ENCODE assay signal across 15 cellular contexts in the genomic region with DNA sequence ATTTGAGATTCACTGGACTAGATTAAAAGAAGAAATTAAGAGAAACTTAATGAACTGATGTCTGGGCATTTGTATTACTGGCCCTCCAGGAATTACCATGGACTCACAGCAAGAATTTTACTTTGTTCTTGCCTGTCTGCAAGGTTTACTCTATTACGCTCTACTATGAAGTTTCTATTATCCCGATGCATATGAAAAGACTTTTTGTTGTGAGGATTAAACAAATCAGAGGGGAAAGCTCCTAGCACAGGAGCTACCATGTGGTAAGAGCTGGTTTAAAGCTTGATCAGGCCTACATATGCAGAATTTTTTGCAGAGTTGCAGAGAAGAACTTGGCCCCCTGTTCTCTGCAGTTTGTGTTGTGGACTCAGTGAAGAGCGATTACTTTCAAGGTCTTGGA.
DNase-seq lines count a peak whose midpoint lies in the region; TF ChIP-seq lines count a peak whose summit lies in the region.
"Had no signal": no experiment of that assay in that cellular context is flagged by ENCODE, and none has a peak within 500 bp of the region (broad histone marks: within the 10 kb centered on the region; RNA-seq: fewer than 3 reads in every experiment).

No MANE protein-coding gene starts in this region.

- 0 out of 2 replicates have a peak overlapping the region, but pooled peaks have one; percentile 62 for H2AFZ ChIP-seq in MM.1S (ENCODE audit: low read length)
- H2AFZ ChIP-seq: GM23338 had no signal

- in situ Hi-C loops in HAP-1 (cut with MboI; ENCODE audit: low sequenced_read_pairs), result no loop called here

- H3K9me3 ChIP-seq in HAP-1 (no peaks in the 10 kb centered on the region), MM.1S (replicated peaks; ENCODE audit: insufficient read depth, low read length) (no peaks in the 10 kb centered on the region)

- H3K27ac Mint-ChIP-seq in nephron, result peak overlapping the region; percentile 91 to 94 (median 91)
- H3K27ac Mint-ChIP-seq in activated T-helper 1 cell treated with anti-CD3 and anti-CD28 coated beads, Interleukin-12 subunit alpha, Interleukin-12 subunit beta, Interleukin-2, Interleukin-4 antibody, amounts not matched to agents 30 ng/mL and 10 ng/mL and 1 ng/mL, durations not matched to agents 14 hours and 24 hours and 36 hours, result no peak overlapping the region
- H3K27ac Mint-ChIP-seq: CD4-positive, alpha-beta memory T cell; GM23338; H9 had no signal

- no peak for TF ChIP-seq CTCF in MM.1S (IDR thresholded peaks at IDR 0.05; ENCODE audit: low read length)
- no peak for TF ChIP-seq CTCF in nephron (IDR thresholded peaks at IDR 0.05; ENCODE audit: unreplicated experiment in 3 of 3)

- intact Hi-C loops in activated T-helper 1 cell treated with anti-CD3 and anti-CD28 coated beads, Interleukin-12 subunit alpha, Interleukin-12 subunit beta, Interleukin-2, Interleukin-4 antibody, amounts not matched to agents 30 ng/mL and 10 ng/mL and 1 ng/mL, durations not matched to agents 14 hours and 24 hours and 36 hours (cut with micrococcal nuclease), result no loop called here

- no peak overlapping the region for H3K27ac ChIP-seq in MM.1S (ENCODE audit: low read length)

- H3K9me2 ChIP-seq in MM.1S (replicated peaks; ENCODE audit: insufficient read depth, low read length), result no peaks in the 10 kb centered on the region

- H3K79me2 ChIP-seq in MM.1S (ENCODE audit: low read length), result no peaks in the 10 kb centered on the region

- H4K20me1 ChIP-seq in MM.1S (ENCODE audit: insufficient read depth, low read length), result no peaks in the 10 kb centered on the region

- no peaks in the 10 kb centered on the region; the same call in 1 of the 2 replicates for H3F3A ChIP-seq in MM.1S (ENCODE audit: insufficient read depth, low read length)

- no peak overlapping the region for H3K4me3 Mint-ChIP-seq in nephron
- H3K4me3 Mint-ChIP-seq in activated T-helper 1 cell treated with anti-CD3 and anti-CD28 coated beads, Interleukin-12 subunit alpha, Interleukin-12 subunit beta, Interleukin-2, Interleukin-4 antibody, amounts not matched to agents 30 ng/mL and 10 ng/mL and 1 ng/mL, durations not matched to agents 14 hours and 24 hours and 36 hours, result no peak overlapping the region
- H3K4me3 Mint-ChIP-seq: CD4-positive, alpha-beta memory T cell; GM23338; H9 had no signal

- H3K4me2 ChIP-seq in MM.1S (ENCODE audit: low read depth, low read length), result no peak overlapping the region
- H3K4me2 ChIP-seq: GM23338 had no signal

- H3K4me1 ChIP-seq in HAP-1 (peaks cover 24% of the 10 kb centered on the region), MM.1S (ENCODE audit: low read length) (peaks cover 12% of the 10 kb centered on the region)

- H3K9me3 Mint-ChIP-seq in nephron, result no peaks in the 10 kb centered on the region
- no peaks in the 10 kb centered on the region for H3K9me3 Mint-ChIP-seq in activated T-helper 1 cell treated with anti-CD3 and anti-CD28 coated beads, Interleukin-12 subunit alpha, Interleukin-12 subunit beta, Interleukin-2, Interleukin-4 antibody, amounts not matched to agents 30 ng/mL and 10 ng/mL and 1 ng/mL, durations not matched to agents 14 hours and 24 hours and 36 hours
- H3K9me3 Mint-ChIP-seq: CD4-positive, alpha-beta memory T cell; GM23338; H9 had no signal

- H3K4me3 ChIP-seq in HAP-1 (no peak overlapping the region), MM.1S (ENCODE audit: low read length) (no peak overlapping the region)
- H3K4me3 ChIP-seq: GM23338 had no signal

- H3K4me1 Mint-ChIP-seq in nephron, result peaks cover 53% of the 10 kb centered on the region
- H3K4me1 Mint-ChIP-seq in activated T-helper 1 cell treated with anti-CD3 and anti-CD28 coated beads, Interleukin-12 subunit alpha, Interleukin-12 subunit beta, Interleukin-2, Interleukin-4 antibody, amounts not matched to agents 30 ng/mL and 10 ng/mL and 1 ng/mL, durations not matched to agents 14 hours and 24 hours and 36 hours (ENCODE audit: low read depth), result no peaks in the 10 kb centered on the region

- peak; percentile 49 to 97 for DNase-seq in HAP-1 (ENCODE audit: low spot score in 2 of 2)
- DNase-seq in MM.1S, result no peak
- no peak for DNase-seq in cortex of kidney (lab: John Stamatoyannopoulos, UW)
- DNase-seq in activated T-helper 1 cell treated with anti-CD3 and anti-CD28 coated beads, Interleukin-12 subunit alpha, Interleukin-12 subunit beta, Interleukin-2, Interleukin-4 antibody, amounts not matched to agents 30 ng/mL and 10 ng/mL and 1 ng/mL, durations not matched to agents 14 hours and 24 hours and 36 hours (ENCODE audit: low spot score), result no peak
- no peak for DNase-seq in NCI-H526 (lab: John Stamatoyannopoulos, UW)
- DNase-seq: C1 segment of cervical spinal cord; Calu3; CD4-positive, alpha-beta memory T cell; COR-L47; DMS53; DMS79 treated with DMSO at 0.1 percent for 48 hours; GF-D8; H9 had no signal

- H3K27me3 ChIP-seq in HAP-1 (ENCODE audit: low read depth), result no peaks in the 10 kb centered on the region
- no peaks in the 10 kb centered on the region for H3K27me3 ChIP-seq in MM.1S (replicated peaks; ENCODE audit: insufficient read depth, low read length)

- H3K27me3 Mint-ChIP-seq in nephron (ENCODE audit: low read depth), result no peaks in the 10 kb centered on the region
- H3K27me3 Mint-ChIP-seq in activated T-helper 1 cell treated with anti-CD3 and anti-CD28 coated beads, Interleukin-12 subunit alpha, Interleukin-12 subunit beta, Interleukin-2, Interleukin-4 antibody, amounts not matched to agents 30 ng/mL and 10 ng/mL and 1 ng/mL, durations not matched to agents 14 hours and 24 hours and 36 hours (ENCODE audit: insufficient read depth), result no peaks in the 10 kb centered on the region

- no peaks in the 10 kb centered on the region for H3K36me3 ChIP-seq in HAP-1 (replicated peaks)
- H3K36me3 ChIP-seq in MM.1S (replicated peaks; ENCODE audit: insufficient read depth, low read length), result no peaks in the 10 kb centered on the region

- peaks cover 4% of the 10 kb centered on the region for H3K36me3 Mint-ChIP-seq in nephron (ENCODE audit: low read depth)
- H3K36me3 Mint-ChIP-seq in activated T-helper 1 cell treated with anti-CD3 and anti-CD28 coated beads, Interleukin-12 subunit alpha, Interleukin-12 subunit beta, Interleukin-2, Interleukin-4 antibody, amounts not matched to agents 30 ng/mL and 10 ng/mL and 1 ng/mL, durations not matched to agents 14 hours and 24 hours and 36 hours (ENCODE audit: low read depth), result no peaks in the 10 kb centered on the region
- H3K36me3 Mint-ChIP-seq: CD4-positive, alpha-beta memory T cell had no signal

- no peak overlapping the region for H3K9ac ChIP-seq in MM.1S (ENCODE audit: low read length)

Comparison
In these comparisons a context has a peak if more than half of its experiments do, and no peak if none do; other contexts are left out.
1. DNase-seq: peak in HAP-1 (2 of 2); none in MM.1S (single experiment), cortex of kidney (single experiment), activated T-helper 1 cell treated with anti-CD3 and anti-CD28 coated beads, Interleukin-12 subunit alpha, Interleukin-12 subunit beta, Interleukin-2, Interleukin-4 antibody, amounts not matched to agents 30 ng/mL and 10 ng/mL and 1 ng/mL, durations not matched to agents 14 hours and 24 hours and 36 hours (single experiment) and NCI-H526 (0 of 2).